Comparison of ENCODE assay signal across 1 cellular context in genomic region chr2:135055182-135055786, GRCh38.
TF ChIP-seq lines count a peak whose summit lies in the region.

No MANE protein-coding gene starts in this region.

TF ChIP-seq in IMR-90, 13 proteins besides CTCF, POLR2A, EP300 and RAD21 (continued from another document):
- TF ChIP-seq ELK1 (IDR thresholded peaks at IDR 0.05; ENCODE audit: borderline replicate concordance, low read depth, low read length) (no peak), MAFK (IDR thresholded peaks at IDR 0.05; ENCODE audit: low read depth, low read length) (no peak), MAZ (IDR thresholded peaks at IDR 0.05; ENCODE audit: borderline replicate concordance, low read depth, low read length) (no peak), CHD1 (IDR thresholded peaks at IDR 0.05; ENCODE audit: low read depth, low read length) (no peak)
